8 cellular contexts compared by ENCODE assay signal in the genomic region with DNA sequence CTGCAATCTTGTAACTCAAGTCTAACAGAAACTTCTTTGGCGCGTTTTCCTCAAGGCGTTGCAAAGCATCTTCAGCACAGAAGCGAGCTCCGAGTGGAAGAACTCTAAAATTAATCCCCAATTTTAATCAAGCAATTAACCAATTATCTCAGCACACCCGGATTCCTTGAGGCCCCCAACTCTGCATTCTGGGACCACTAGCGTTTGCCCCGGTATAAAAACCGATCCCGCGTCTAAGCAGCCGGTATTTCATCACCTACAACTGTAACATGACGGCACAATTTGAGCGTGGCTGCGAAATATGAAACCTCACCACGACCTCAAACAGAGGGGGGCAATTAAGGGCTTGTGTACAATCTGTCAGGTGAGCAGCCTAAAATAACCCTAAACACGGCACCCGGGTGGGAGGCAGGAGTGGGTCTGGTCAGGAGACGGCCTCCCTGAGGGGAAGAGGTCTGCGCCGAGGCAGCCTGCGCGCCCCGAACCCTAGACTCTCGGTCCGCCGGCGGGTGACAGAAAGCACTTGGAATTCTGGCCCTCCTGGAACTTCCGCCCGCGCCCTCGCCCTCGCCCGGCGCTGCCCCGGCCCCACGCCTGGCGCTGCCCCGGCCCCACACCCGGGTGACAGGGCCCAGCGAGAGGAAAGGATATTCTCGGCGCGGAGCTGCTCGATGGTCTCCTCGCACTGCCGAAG. TPM values are rescaled to one million over a fixed set of nuclear protein-coding genes. Genes with fewer than 3 reads are reported as not detected.
DNase-seq lines count a peak whose midpoint lies in the region; ATAC-seq and TF ChIP-seq lines count a peak whose summit lies in the region.

No MANE protein-coding gene starts in this region.

- H3K4me1 Mint-ChIP-seq in activated naive CD4-positive, alpha-beta T cell treated with anti-CD3 and anti-CD28 coated beads, Interleukin-2, amount 50 U/mL, for 24 hours = peaks cover 45% of the 10 kb centered on the region
- H3K4me1 Mint-ChIP-seq in glutamatergic neuron (ENCODE audit: low read depth, unreplicated experiment) = peaks cover 15% of the 10 kb centered on the region
- H3K4me1 Mint-ChIP-seq in osteocyte (ENCODE audit: unreplicated experiment) = peaks cover 38% of the 10 kb centered on the region

- peak overlapping the region; percentile 98 for H3K27ac Mint-ChIP-seq in activated naive CD4-positive, alpha-beta T cell treated with anti-CD3 and anti-CD28 coated beads, Interleukin-2, amount 50 U/mL, for 24 hours
- H3K27ac Mint-ChIP-seq in glutamatergic neuron (ENCODE audit: unreplicated experiment) = peak overlapping the region; percentile 97
- H3K27ac Mint-ChIP-seq in osteocyte (ENCODE audit: unreplicated experiment) = peak overlapping the region; percentile 100

- H3K36me3 ChIP-seq in uterus = no peaks in the 10 kb centered on the region

- TF ChIP-seq CTCF in glutamatergic neuron (IDR thresholded peaks at IDR 0.05; ENCODE audit: partially characterized antibody, unreplicated experiment) (no peak), osteocyte (IDR thresholded peaks at IDR 0.05) (no peak), uterus (IDR thresholded peaks at IDR 0.05) (no peak)

- no peak for TF ChIP-seq POLR2A in uterus (IDR thresholded peaks at IDR 0.05)

- peak overlapping the region; percentile 99 for H3K4me3 Mint-ChIP-seq in activated naive CD4-positive, alpha-beta T cell treated with anti-CD3 and anti-CD28 coated beads, Interleukin-2, amount 50 U/mL, for 24 hours
- H3K4me3 Mint-ChIP-seq in glutamatergic neuron (ENCODE audit: unreplicated experiment) (peak overlapping the region; percentile 99), osteocyte (ENCODE audit: unreplicated experiment) (peak overlapping the region; percentile 97)

- peak; percentile 17 for ATAC-seq in GM21717 (IDR thresholded peaks at IDR 0.05; ENCODE audit: unreplicated experiment)

- DNase-seq in DMS153 (lab: John Stamatoyannopoulos, UW) = peak; percentile 41
- peak; percentile 29 for DNase-seq in KG1 (lab: John Stamatoyannopoulos, UW)
- DNase-seq in RKO (ENCODE audit: low spot score) = peak; percentile 72
- DNase-seq in glutamatergic neuron = peak; percentile 63
- peak; percentile 87 for DNase-seq in osteocyte (ENCODE audit: extremely low spot score, unreplicated experiment)
- DNase-seq in uterus = peak; percentile 47 to 56

- H3K9me3 Mint-ChIP-seq in activated naive CD4-positive, alpha-beta T cell treated with anti-CD3 and anti-CD28 coated beads, Interleukin-2, amount 50 U/mL, for 24 hours = no peaks in the 10 kb centered on the region
- H3K9me3 Mint-ChIP-seq in glutamatergic neuron (ENCODE audit: unreplicated experiment) (peaks cover 13% of the 10 kb centered on the region), osteocyte (ENCODE audit: unreplicated experiment) (no peaks in the 10 kb centered on the region)

- intact Hi-C loops in uterus (cut with DNase I; ENCODE audit: low total_unique reads) = no loop called here

- H3K27me3 Mint-ChIP-seq in activated naive CD4-positive, alpha-beta T cell treated with anti-CD3 and anti-CD28 coated beads, Interleukin-2, amount 50 U/mL, for 24 hours = no peaks in the 10 kb centered on the region
- H3K27me3 Mint-ChIP-seq in glutamatergic neuron (ENCODE audit: unreplicated experiment) (peaks cover 10% of the 10 kb centered on the region), osteocyte (ENCODE audit: unreplicated experiment) (no peaks in the 10 kb centered on the region)

- H3K27me3 ChIP-seq in uterus = no peaks in the 10 kb centered on the region

- H3K4me3 ChIP-seq in uterus = peak overlapping the region; percentile 49 to 80

- H3K36me3 Mint-ChIP-seq in activated naive CD4-positive, alpha-beta T cell treated with anti-CD3 and anti-CD28 coated beads, Interleukin-2, amount 50 U/mL, for 24 hours = peaks cover 2% of the 10 kb centered on the region
- H3K36me3 Mint-ChIP-seq in glutamatergic neuron (ENCODE audit: unreplicated experiment) = no peaks in the 10 kb centered on the region
- H3K36me3 Mint-ChIP-seq in osteocyte (ENCODE audit: unreplicated experiment) = peaks cover 23% of the 10 kb centered on the region

- no peaks in the 10 kb centered on the region for H3K9me3 ChIP-seq in uterus

- H3K4me1 ChIP-seq in uterus = peaks cover 0 to 3% of the 10 kb centered on the region in 2 donors

- peak overlapping the region; percentile 91 to 94 for H3K27ac ChIP-seq in uterus

RNA-seq across cellular contexts. Expression of a gene that starts 0.6 kb away (rescaled TPM):
- total RNA-seq in glutamatergic neuron (ENCODE audit: unreplicated experiment) (29.3 TPM), osteocyte (27.6 and 28.0 TPM in 2 replicates), uterus (10 to 100 TPM; 13.5 to 43.3 (median 25.8) TPM)

RNA-seq across cellular contexts. Expression of a gene that starts 26.6 kb away (rescaled TPM):
- 104 TPM for total RNA-seq in glutamatergic neuron (ENCODE audit: unreplicated experiment)
- total RNA-seq in osteocyte = 64.9 and 67.9 TPM in 2 replicates
- 10 to 100 TPM; 51.2 to 83.2 (median 79.4) TPM for total RNA-seq in uterus

RNA-seq across cellular contexts. Expression of a gene that starts 26.9 kb away (rescaled TPM):
- 34.0 TPM for total RNA-seq in glutamatergic neuron (ENCODE audit: unreplicated experiment)
- total RNA-seq in osteocyte = 14.1 and 18.5 TPM in 2 replicates
- total RNA-seq in uterus = 10 to 100 TPM in 3 of 4 donors, 1 to 10 TPM in 1; 7.4 to 61.5 (median 13.9) TPM

Comparison
In these comparisons a context has a peak if more than half of its experiments do, and no peak if none do; other contexts are left out.
1. Peak in every context shown above with its lines: DNase-seq, ATAC-seq, H3K4me3 ChIP-seq and H3K27ac ChIP-seq.
2. DNase-seq: peak in every context shown above with its lines; median percentile 87 in osteocyte; 72 in RKO; 63 in glutamatergic neuron; 52 in uterus; 41 in DMS153; 29 in KG1.